27 cellular contexts compared by ENCODE assay signal in genomic region chr1:198538579-198539364, GRCh38. TPM values are rescaled to one million over a fixed set of nuclear protein-coding genes. Genes with fewer than 3 reads are reported as not detected.
DNase-seq lines count a peak whose midpoint lies in the region; ATAC-seq, FAIRE-seq and TF ChIP-seq lines count a peak whose summit lies in the region.
"Had no signal": no experiment of that assay in that cellular context is flagged by ENCODE, and none has a peak within 500 bp of the region (broad histone marks: within the 10 kb centered on the region; RNA-seq: fewer than 3 reads in every experiment).

No MANE protein-coding gene starts in this region.

- H3K27me3 Mint-ChIP-seq in CD4-positive, alpha-beta memory T cell, result no peaks in the 10 kb centered on the region
- no peaks in the 10 kb centered on the region for H3K27me3 Mint-ChIP-seq in activated B cell treated with CpG ODN at 0.5 μM for 24 hours
- H3K27me3 Mint-ChIP-seq in naive thymus-derived CD8-positive, alpha-beta T cell, result no peaks in the 10 kb centered on the region
- H3K27me3 Mint-ChIP-seq: effector memory CD8-positive, alpha-beta T cell had no signal

- POLR2A ChIA-PET in CD4-positive, alpha-beta memory T cell (lab: Charles Lee; ENCODE audit: partially characterized antibody), result interaction anchor here (0.6 to 2.1 kb wide), 3 partner anchors 18 to 56 kb away, joined by 3 to 9 read pairs (median 5); no protein-coding TSS in a partner anchor
- POLR2A ChIA-PET in activated B cell treated with CpG ODN at 0.5 μM for 24 hours (lab: Charles Lee), result interaction anchor here (0.6 to 1.3 kb wide), 4 partner anchors 11 to 143 kb away, joined by 3 to 11 read pairs (median 3); no protein-coding TSS in a partner anchor
- POLR2A ChIA-PET in naive thymus-derived CD8-positive, alpha-beta T cell (lab: Charles Lee), result interaction anchor here (0.6 to 2.5 kb wide), 11 partner anchors 13 to 129 kb away, joined by 3 to 10 read pairs (median 3); no protein-coding TSS in a partner anchor

- intact Hi-C loops in CD4-positive, alpha-beta memory T cell (cut with micrococcal nuclease), result no loop called here
- intact Hi-C loops in activated B cell treated with CpG ODN at 0.5 μM for 24 hours (cut with micrococcal nuclease) (loop anchor here (1.0 to 10.0 kb wide), 4 partner anchors 11 to 956 kb away; partner anchors contain the start of gene NEK7), heart right ventricle (cut with DNase I) (no loop called here)

- H3K27ac Mint-ChIP-seq in CD4-positive, alpha-beta memory T cell, result peak overlapping the region; percentile 2 to 91 (median 53)
- H3K27ac Mint-ChIP-seq in activated B cell treated with CpG ODN at 0.5 μM for 24 hours, result peak overlapping the region; percentile 88
- H3K27ac Mint-ChIP-seq in naive thymus-derived CD8-positive, alpha-beta T cell, result peak overlapping the region; percentile 74 to 99 (median 93)
- H3K27ac Mint-ChIP-seq: effector memory CD8-positive, alpha-beta T cell had no signal

- no peak for FAIRE-seq in RCC 7860 (lab: Jason Lieb, UNC)
- FAIRE-seq: frontal cortex, islet of Langerhans had no signal

- peak overlapping the region in 6 of 8 donors; percentile 22 to 76 (median 54) for H3K4me3 Mint-ChIP-seq in CD4-positive, alpha-beta memory T cell
- peak overlapping the region; percentile 65 for H3K4me3 Mint-ChIP-seq in activated B cell treated with CpG ODN at 0.5 μM for 24 hours
- peak overlapping the region; percentile 59 to 89 (median 74) for H3K4me3 Mint-ChIP-seq in naive thymus-derived CD8-positive, alpha-beta T cell
- H3K4me3 Mint-ChIP-seq: effector memory CD8-positive, alpha-beta T cell had no signal

- H3K36me3 ChIP-seq in CD4-positive, alpha-beta memory T cell (ENCODE audit: insufficient read depth, low read length), result no peaks in the 10 kb centered on the region
- H3K36me3 ChIP-seq in DOHH2 (ENCODE audit: control insufficient read depth, low read length) (no peaks in the 10 kb centered on the region), heart right ventricle (no peaks in the 10 kb centered on the region)
- H3K36me3 ChIP-seq: adrenal gland, right lobe of liver, thoracic aorta had no signal

- CTCF ChIA-PET in CD4-positive, alpha-beta memory T cell (lab: Charles Lee; ENCODE audit: partially characterized antibody), result interaction anchor here (1.3 kb wide), 1 partner anchor 15 kb away, joined by 3 read pairs; no protein-coding TSS in a partner anchor
- CTCF ChIA-PET in activated B cell treated with CpG ODN at 0.5 μM for 24 hours (lab: Charles Lee), result interaction anchor here (0.9 to 1.1 kb wide), 2 partner anchors 83 to 147 kb away, joined by 3 read pairs; no protein-coding TSS in a partner anchor

- peaks cover 46 to 80% (median 62%) of the 10 kb centered on the region in 4 donors for H3K4me1 Mint-ChIP-seq in CD4-positive, alpha-beta memory T cell
- peaks cover 88% of the 10 kb centered on the region for H3K4me1 Mint-ChIP-seq in activated B cell treated with CpG ODN at 0.5 μM for 24 hours
- peaks cover 31 to 91% (median 77%) of the 10 kb centered on the region in 4 donors for H3K4me1 Mint-ChIP-seq in naive thymus-derived CD8-positive, alpha-beta T cell

- no peak for DNase-seq in CD4-positive, alpha-beta memory T cell
- DNase-seq in activated B cell treated with CpG ODN at 0.5 μM for 24 hours (no peak), heart right ventricle (no peak), RCC 7860 (ENCODE audit: low spot score) (no peak), NCI-H187 treated with DMSO at 0.1 percent for 48 hours (lab: John Stamatoyannopoulos, UW) (no peak)
- peak in 1 of 10 donors; percentile 23 for DNase-seq in naive thymus-derived CD8-positive, alpha-beta T cell
- DNase-seq: activated CD4-positive, alpha-beta T cell treated with anti-CD3 and anti-CD28 coated beads for 4 hours; adrenal gland; COR-L47; DND-41; effector memory CD8-positive, alpha-beta T cell; GOT3; left ventricle myocardium superior; NCI-H1930; OCI-M1; posterior cingulate gyrus; right lobe of liver; SHP77 had no signal

- no peaks in the 10 kb centered on the region for H4K20me1 ChIP-seq in DOHH2 (ENCODE audit: control insufficient read depth, insufficient read depth, low read depth, low read length)

- no peaks in the 10 kb centered on the region for H3K36me3 Mint-ChIP-seq in CD4-positive, alpha-beta memory T cell
- no peaks in the 10 kb centered on the region for H3K36me3 Mint-ChIP-seq in activated B cell treated with CpG ODN at 0.5 μM for 24 hours (ENCODE audit: low read depth)
- no peaks in the 10 kb centered on the region for H3K36me3 Mint-ChIP-seq in naive thymus-derived CD8-positive, alpha-beta T cell

- peaks cover 62% of the 10 kb centered on the region for H3K4me1 ChIP-seq in CD4-positive, alpha-beta memory T cell (ENCODE audit: insufficient read depth, low read length)
- peaks cover 94% of the 10 kb centered on the region for H3K4me1 ChIP-seq in DOHH2 (ENCODE audit: control insufficient read depth, low read length)
- H3K4me1 ChIP-seq in heart right ventricle, result peaks cover 0 to 7% (median 0%) of the 10 kb centered on the region in 9 donors
- H3K4me1 ChIP-seq: adrenal gland had no signal

- WGBS in heart right ventricle, 2 donors, result 93 to 94% methylated on average over 7 of the region's 7 CpGs

- no peaks in the 10 kb centered on the region for H3K9me3 Mint-ChIP-seq in CD4-positive, alpha-beta memory T cell
- H3K9me3 Mint-ChIP-seq in activated B cell treated with CpG ODN at 0.5 μM for 24 hours, result no peaks in the 10 kb centered on the region
- peaks cover 0 to 3% (median 0%) of the 10 kb centered on the region in 9 donors for H3K9me3 Mint-ChIP-seq in naive thymus-derived CD8-positive, alpha-beta T cell

- H3K27ac ChIP-seq in CD4-positive, alpha-beta memory T cell (ENCODE audit: low read depth, low read length), result no peak overlapping the region
- H3K27ac ChIP-seq in DOHH2 (ENCODE audit: low read depth, low read length) (peak overlapping the region; percentile 26), heart right ventricle (no peak overlapping the region)
- H3K27ac ChIP-seq: adrenal gland, KMS-11, right lobe of liver, thoracic aorta had no signal

- ATAC-seq in activated B cell treated with CpG ODN at 0.5 μM for 24 hours (ENCODE audit: low read depth) (no peak), heart right ventricle (no peak)
- ATAC-seq in naive thymus-derived CD8-positive, alpha-beta T cell, result peak; percentile 60 to 67
- ATAC-seq: effector memory CD8-positive, alpha-beta T cell; esophagus mucosa; left ventricle myocardium superior; right lobe of liver had no signal

- peak overlapping the region; percentile 39 for H3K4me2 ChIP-seq in DOHH2 (ENCODE audit: low read length)
- H3K4me2 ChIP-seq: KMS-11 had no signal

- TF ChIP-seq CTCF in DOHH2 (IDR thresholded peaks at IDR 0.05; ENCODE audit: low read depth, low read length, poor library complexity, severe bottlenecking), result no peak
- TF ChIP-seq CTCF in activated B cell treated with CpG ODN at 0.5 μM for 24 hours (IDR thresholded peaks at IDR 0.05), result no peak
- TF ChIP-seq CTCF in heart right ventricle (IDR thresholded peaks at IDR 0.05), result no peak

- H3K27me3 ChIP-seq in CD4-positive, alpha-beta memory T cell (ENCODE audit: insufficient read depth, low read length), result no peaks in the 10 kb centered on the region
- H3K27me3 ChIP-seq in DOHH2 (ENCODE audit: control insufficient read depth, low read length), result no peaks in the 10 kb centered on the region
- no peaks in the 10 kb centered on the region for H3K27me3 ChIP-seq in heart right ventricle
- H3K27me3 ChIP-seq: adrenal gland, right lobe of liver had no signal

- H3F3A ChIP-seq in DOHH2 (ENCODE audit: control insufficient read depth, insufficient read depth), result peaks cover 18% of the 10 kb centered on the region

- no peak overlapping the region for H3K4me3 ChIP-seq in CD4-positive, alpha-beta memory T cell (ENCODE audit: low read length in 2 of 2)
- H3K4me3 ChIP-seq in DOHH2 (ENCODE audit: low read length) (peak overlapping the region; percentile 19), heart right ventricle (no peak overlapping the region)
- H3K4me3 ChIP-seq: adrenal gland, right lobe of liver, thoracic aorta had no signal

- H3K9me2 ChIP-seq in DOHH2 (replicated peaks; ENCODE audit: control insufficient read depth, low read length), result no peaks in the 10 kb centered on the region

- no peaks in the 10 kb centered on the region for H3K9me3 ChIP-seq in CD4-positive, alpha-beta memory T cell (ENCODE audit: control insufficient read depth in 1 of 2, low read length in 2 of 2)
- H3K9me3 ChIP-seq in DOHH2 (ENCODE audit: control insufficient read depth, insufficient read depth, low read length) (no peaks in the 10 kb centered on the region), heart right ventricle (no peaks in the 10 kb centered on the region)
- H3K9me3 ChIP-seq: adrenal gland, right lobe of liver, thoracic aorta had no signal

- H3K79me2 ChIP-seq in DOHH2 (ENCODE audit: control insufficient read depth, low read length), result no peaks in the 10 kb centered on the region

RNA-seq across cellular contexts. Expression of gene ATP6V1G3, which starts 1.7 kb away (rescaled TPM):
- total RNA-seq in CD4-positive, alpha-beta memory T cell, result not detected
- not detected for polyA plus RNA-seq in CD4-positive, alpha-beta memory T cell
- total RNA-seq in activated B cell treated with CpG ODN at 0.5 μM for 24 hours (not detected in 2 replicates), heart right ventricle (not detected)
- not detected for total RNA-seq in naive thymus-derived CD8-positive, alpha-beta T cell
- polyA plus RNA-seq in naive thymus-derived CD8-positive, alpha-beta T cell, result not detected
- polyA plus RNA-seq in heart right ventricle, result not detected
- total RNA-seq: adrenal gland; esophagus mucosa; frontal cortex; HT1080; left ventricle myocardium superior; right lobe of liver; T-helper 1 cell treated with Interleukin-12 subunit alpha and Interleukin-12 subunit beta and Interleukin-4 antibody, amounts not matched to agents 30 ng/mL and 1 ng/mL, for 36 hours; thoracic aorta had no signal
- polyA plus RNA-seq: adrenal gland, neural cell had no signal

Comparison
In these comparisons a context has a peak if more than half of its experiments do, and no peak if none do; other contexts are left out.
1. ATAC-seq: peak in naive thymus-derived CD8-positive, alpha-beta T cell (2 of 2); none in activated B cell treated with CpG ODN at 0.5 μM for 24 hours (single experiment) and heart right ventricle (0 of 8).
2. Peak in every context shown above with its lines, with median percentiles within 50 percentile points of each other: H3K27ac Mint-ChIP-seq and H3K4me3 Mint-ChIP-seq.